23 cellular contexts compared by ENCODE assay signal in genomic region chr1:171803056-171803455, GRCh38. TPM values are rescaled to one million over a fixed set of nuclear protein-coding genes. Genes with fewer than 3 reads are reported as not detected.
DNase-seq lines count a peak whose midpoint lies in the region; ATAC-seq and TF ChIP-seq lines count a peak whose summit lies in the region.
"Had no signal": no experiment of that assay in that cellular context is flagged by ENCODE, and none has a peak within 500 bp of the region (broad histone marks: within the 10 kb centered on the region; RNA-seq: fewer than 3 reads in every experiment).

No MANE protein-coding gene starts in this region.

- ATAC-seq in GM18858 (IDR thresholded peaks at IDR 0.05; ENCODE audit: unreplicated experiment) = no peak
- no peak for ATAC-seq in stimulated activated naive B cell treated with anti-CD40 and anti-IgM and Interleukin-4, amounts not matched to agents 10 μg/mL and 1 μg/mL and 100 μg/mL, for 72 hours (replicated peaks)
- ATAC-seq: esophagus mucosa; HCT116; stimulated activated naive CD8-positive, alpha-beta T cell treated with anti-CD3 and anti-CD28 coated beads, Interleukin-15, Interleukin-2, amounts not matched to agents 100 U/mL and 50 U/mL, for 24 hours; T-cell had no signal

- no peaks in the 10 kb centered on the region for H3K9me3 ChIP-seq in adipocyte (ENCODE audit: control insufficient read depth, low read length)
- no peaks in the 10 kb centered on the region for H3K9me3 ChIP-seq in MG63
- H3K9me3 ChIP-seq: transverse colon had no signal

- H3K27ac Mint-ChIP-seq in stimulated activated naive B cell treated with anti-CD40 and anti-IgM and Interleukin-4, amounts not matched to agents 10 μg/mL and 1 μg/mL and 100 μg/mL, for 72 hours = no peak overlapping the region
- H3K27ac Mint-ChIP-seq: B cell, T-cell had no signal

- peaks cover 15 to 23% of the 10 kb centered on the region in 2 donors for H3K36me3 Mint-ChIP-seq in stimulated activated naive B cell treated with anti-CD40 and anti-IgM and Interleukin-4, amounts not matched to agents 10 μg/mL and 1 μg/mL and 100 μg/mL, for 72 hours

- DNase-seq in AG09319 (ENCODE audit: extremely low read depth, low read depth) (peak; percentile 75), GM03348 (ENCODE audit: low spot score) (peak; percentile 70), adipocyte (ENCODE audit: low read depth) (peak; percentile 92), fibroblast of the conjunctiva (ENCODE audit: low read depth) (peak; percentile 79), MG63 (no peak)
- DNase-seq in stimulated activated naive B cell treated with anti-CD40 and anti-IgM and Interleukin-4, amounts not matched to agents 10 μg/mL and 1 μg/mL and 100 μg/mL, for 72 hours = no peak
- DNase-seq: activated CD4-positive, alpha-beta T cell treated with anti-CD3 and anti-CD28 coated beads for 48 hours; activated naive CD4-positive, alpha-beta T cell treated with Interleukin-2 at 50 U/mL for 16 hours; central memory CD4-positive, alpha-beta T cell; COR-L47; immature natural killer cell; Karpas-422; NCI-H524; stimulated activated CD4-positive, alpha-beta T cell treated with anti-CD3 and anti-CD28 coated beads, Interleukin-2, amount 100 ng/mL, for 48 hours; stimulated activated naive CD8-positive, alpha-beta T cell treated with anti-CD3 and anti-CD28 coated beads, Interleukin-15, Interleukin-2, amounts not matched to agents 100 U/mL and 50 U/mL, for 24 hours; T-cell; transverse colon had no signal

- H3K9me3 Mint-ChIP-seq in stimulated activated naive B cell treated with anti-CD40 and anti-IgM and Interleukin-4, amounts not matched to agents 10 μg/mL and 1 μg/mL and 100 μg/mL, for 72 hours = no peaks in the 10 kb centered on the region
- H3K9me3 Mint-ChIP-seq: immature natural killer cell, neural crest cell, T-cell had no signal

- H3K4me1 Mint-ChIP-seq in stimulated activated naive B cell treated with anti-CD40 and anti-IgM and Interleukin-4, amounts not matched to agents 10 μg/mL and 1 μg/mL and 100 μg/mL, for 72 hours = peaks cover 16 to 20% of the 10 kb centered on the region in 2 donors

- H3K4me3 Mint-ChIP-seq in stimulated activated naive B cell treated with anti-CD40 and anti-IgM and Interleukin-4, amounts not matched to agents 10 μg/mL and 1 μg/mL and 100 μg/mL, for 72 hours = no peak overlapping the region
- H3K4me3 Mint-ChIP-seq: B cell, immature natural killer cell, neural crest cell, T-cell had no signal

- peaks cover 29% of the 10 kb centered on the region for H3K4me1 ChIP-seq in adipocyte (ENCODE audit: control insufficient read depth, insufficient read depth, low read length)
- H3K4me1 ChIP-seq: transverse colon had no signal

- H3K36me3 ChIP-seq in adipocyte (ENCODE audit: control insufficient read depth, insufficient read depth, low read length, severe bottlenecking) (no peaks in the 10 kb centered on the region), MG63 (peaks cover 4% of the 10 kb centered on the region)
- H3K36me3 ChIP-seq: transverse colon had no signal

- H3K27me3 Mint-ChIP-seq in stimulated activated naive B cell treated with anti-CD40 and anti-IgM and Interleukin-4, amounts not matched to agents 10 μg/mL and 1 μg/mL and 100 μg/mL, for 72 hours = no peaks in the 10 kb centered on the region
- H3K27me3 Mint-ChIP-seq: B cell, T-cell had no signal

- no peak overlapping the region for H3K4me3 ChIP-seq in adipocyte (ENCODE audit: low read length)
- H3K4me3 ChIP-seq in MG63 = no peak overlapping the region
- H3K4me3 ChIP-seq: smooth muscle cell, transverse colon had no signal

- H3K27me3 ChIP-seq in adipocyte (replicated peaks; ENCODE audit: control insufficient read depth, insufficient read depth, low read length) = no peaks in the 10 kb centered on the region
- H3K27me3 ChIP-seq in MG63 = no peaks in the 10 kb centered on the region
- H3K27me3 ChIP-seq: transverse colon had no signal

- TF ChIP-seq CTCF in AG09319 (IDR thresholded peaks at IDR 0.05; ENCODE audit: low read depth, low read length) = no peak

- no peak overlapping the region for H3K9ac ChIP-seq in adipocyte (ENCODE audit: low read length)

RNA-seq across cellular contexts. Expression of gene METTL13, which starts 21.6 kb away (rescaled TPM):
- 45.0 and 71.2 TPM in 2 replicates for total RNA-seq in MG63 (2014; rRNA removed; shearing (Covaris generic); ENCODE audit: low replicate concordance)

RNA-seq across cellular contexts. Expression of gene DNM3, which starts 38.2 kb away (rescaled TPM):
- total RNA-seq in MG63 (2014; rRNA removed; shearing (Covaris generic); ENCODE audit: low replicate concordance) = 0.10 TPM in 1 of 2 replicates, not detected in the other

Comparison
In these comparisons a context has a peak if more than half of its experiments do, and no peak if none do; other contexts are left out.
1. DNase-seq: peak in AG09319 (single experiment), GM03348 (single experiment), adipocyte (single experiment) and fibroblast of the conjunctiva (single experiment); none in MG63 (single experiment) and stimulated activated naive B cell treated with anti-CD40 and anti-IgM and Interleukin-4, amounts not matched to agents 10 μg/mL and 1 μg/mL and 100 μg/mL, for 72 hours (single experiment).